In genomic region chr7:87152112-87152896, GRCh38 we compare ENCODE assay signal across 8 cellular contexts. TPM values are rescaled to one million over a fixed set of nuclear protein-coding genes. Genes with fewer than 3 reads are reported as not detected.
DNase-seq lines count a peak whose midpoint lies in the region; ATAC-seq lines count a peak whose summit lies in the region.

A gene with protein sequence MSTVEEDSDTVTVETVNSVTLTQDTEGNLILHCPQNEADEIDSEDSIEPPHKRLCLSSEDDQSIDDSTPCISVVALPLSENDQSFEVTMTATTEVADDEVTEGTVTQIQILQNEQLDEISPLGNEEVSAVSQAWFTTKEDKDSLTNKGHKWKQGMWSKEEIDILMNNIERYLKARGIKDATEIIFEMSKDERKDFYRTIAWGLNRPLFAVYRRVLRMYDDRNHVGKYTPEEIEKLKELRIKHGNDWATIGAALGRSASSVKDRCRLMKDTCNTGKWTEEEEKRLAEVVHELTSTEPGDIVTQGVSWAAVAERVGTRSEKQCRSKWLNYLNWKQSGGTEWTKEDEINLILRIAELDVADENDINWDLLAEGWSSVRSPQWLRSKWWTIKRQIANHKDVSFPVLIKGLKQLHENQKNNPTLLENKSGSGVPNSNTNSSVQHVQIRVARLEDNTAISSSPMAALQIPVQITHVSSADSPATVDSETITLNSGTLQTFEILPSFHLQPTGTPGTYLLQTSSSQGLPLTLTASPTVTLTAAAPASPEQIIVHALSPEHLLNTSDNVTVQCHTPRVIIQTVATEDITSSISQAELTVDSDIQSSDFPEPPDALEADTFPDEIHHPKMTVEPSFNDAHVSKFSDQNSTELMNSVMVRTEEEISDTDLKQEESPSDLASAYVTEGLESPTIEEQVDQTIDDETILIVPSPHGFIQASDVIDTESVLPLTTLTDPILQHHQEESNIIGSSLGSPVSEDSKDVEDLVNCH (plus strand): TSS chr7:87152453. CDS start chr7:87164942, 12,489 bp downstream.

- H4K20me1 ChIP-seq in BLaER1 treated with 17β-estradiol and CSF1 and Interleukin-3, amounts not matched to agents 10 nM and 100 nM = peaks cover 12 to 41% (median 33%) of the 10 kb centered on the region in 11 experiments; a peak in 18 of 22 replicates

- DNase-seq in NCI-H748 (lab: John Stamatoyannopoulos, UW; ENCODE audit: unreplicated experiment) = peak; percentile 96
- peak; percentile 84 for DNase-seq in activated CD4-positive, alpha-beta T cell treated with anti-CD3 and anti-CD28 coated beads, Interleukin-2, amount 50 U/mL, for 1 hour
- peak; percentile 93 for DNase-seq in dedifferentiated amniotic fluid mesenchymal stem cell (ENCODE audit: extremely low spot score)
- peak; percentile 95 for DNase-seq in left lobe of liver (ENCODE audit: low spot score)
- DNase-seq in stimulated activated CD4-positive, alpha-beta T cell treated with anti-CD3 and anti-CD28 coated beads, Interleukin-2, amount 100 ng/mL, for 4 hours (ENCODE audit: low read depth) = peak; percentile 78

- H3K27me3 ChIP-seq in BLaER1 treated with 17β-estradiol and CSF1 and Interleukin-3, amounts not matched to agents 10 nM and 100 nM = no peaks in the 10 kb centered on the region

- peaks cover 0 to 4% (median 3%) of the 10 kb centered on the region in 11 experiments; a peak in 4 of 22 replicates for H3K9me3 ChIP-seq in BLaER1 treated with 17β-estradiol and CSF1 and Interleukin-3, amounts not matched to agents 10 nM and 100 nM (replicated peaks in 1 of 11)

- ATAC-seq in GM19351 (IDR thresholded peaks at IDR 0.05; ENCODE audit: unreplicated experiment) (peak; percentile 77), HG03521 (IDR thresholded peaks at IDR 0.05; ENCODE audit: unreplicated experiment) (peak; percentile 89), left lobe of liver (peak; percentile 93)

- H3K4me1 ChIP-seq in BLaER1 treated with 17β-estradiol and CSF1 and Interleukin-3, amounts not matched to agents 10 nM and 100 nM = peaks cover 25 to 45% (median 38%) of the 10 kb centered on the region in 10 experiments

- peaks cover 0 to 21% (median 5%) of the 10 kb centered on the region in 11 experiments; a peak in 10 of 22 replicates for H3K36me3 ChIP-seq in BLaER1 treated with 17β-estradiol and CSF1 and Interleukin-3, amounts not matched to agents 10 nM and 100 nM

- H3K4me2 ChIP-seq in BLaER1 treated with 17β-estradiol and CSF1 and Interleukin-3, amounts not matched to agents 10 nM and 100 nM = peak within 1 kb of the TSS; percentile 85 to 99 (median 90)

- peak within 1 kb of the TSS; percentile 96 to 99 (median 98) for H3K9ac ChIP-seq in BLaER1 treated with 17β-estradiol and CSF1 and Interleukin-3, amounts not matched to agents 10 nM and 100 nM

- peak within 1 kb of the TSS; percentile 95 to 99 (median 98) for H3K27ac ChIP-seq in BLaER1 treated with 17β-estradiol and CSF1 and Interleukin-3, amounts not matched to agents 10 nM and 100 nM

- H3K4me3 ChIP-seq in BLaER1 treated with 17β-estradiol and CSF1 and Interleukin-3, amounts not matched to agents 10 nM and 100 nM = peak within 1 kb of the TSS; percentile 64 to 91 (median 83)

RNA-seq across cellular contexts. Expression of the gene that starts here (rescaled TPM):
- total RNA-seq in left lobe of liver = 14.8 TPM

Comparison
In these comparisons a context has a peak if more than half of its experiments do, and no peak if none do; other contexts are left out.
1. Peak in every context shown above with its lines: DNase-seq, ATAC-seq, H3K4me3 ChIP-seq and H3K27ac ChIP-seq.